Comparison of ENCODE assay signal across 1 cellular context in genomic region chr9:134335490-134336173, GRCh38.
TF ChIP-seq lines count a peak whose summit lies in the region.

No MANE protein-coding gene starts in this region.

TF ChIP-seq in HepG2, 621 proteins besides CTCF, POLR2A, EP300 and RAD21 (continues in another document):
- TF ChIP-seq ZNF766 (CRISPR knock-in tag; IDR thresholded peaks at IDR 0.05; ENCODE audit: borderline replicate concordance) (no peak), KMT2B (CRISPR knock-in tag; IDR thresholded peaks at IDR 0.05) (no peak), MEIS1 (CRISPR knock-in tag; IDR thresholded peaks at IDR 0.05; ENCODE audit: borderline replicate concordance) (peak; percentile 45; the same call in 1 of the 2 replicates), ZNF562 (CRISPR knock-in tag; IDR thresholded peaks at IDR 0.05; ENCODE audit: borderline replicate concordance) (no peak), ZNF33A (CRISPR knock-in tag; IDR thresholded peaks at IDR 0.05; ENCODE audit: borderline replicate concordance) (no peak), ZNF574 (CRISPR knock-in tag; IDR thresholded peaks at IDR 0.05) (peak; percentile 38; the same call in 1 of the 2 replicates), ZNF761 (CRISPR knock-in tag; conservative IDR thresholded peaks at IDR 0.05) (no peak), LCORL (IDR thresholded peaks at IDR 0.05) (no peak), LCORL (CRISPR knock-in tag; IDR thresholded peaks at IDR 0.05) (peak; percentile 43; the same call in 1 of the 2 replicates), TMF1 (CRISPR knock-in tag; IDR thresholded peaks at IDR 0.05; ENCODE audit: low read depth) (no peak), MYC (CRISPR knock-in tag; IDR thresholded peaks at IDR 0.05; ENCODE audit: borderline replicate concordance) (peak; percentile 34; the same call in 1 of the 2 replicates), ZBTB34 (CRISPR knock-in tag; IDR thresholded peaks at IDR 0.05) (no peak), ZFYVE20 (CRISPR knock-in tag; IDR thresholded peaks at IDR 0.05; ENCODE audit: borderline replicate concordance, low read depth) (no peak), ZSCAN22 (CRISPR knock-in tag; IDR thresholded peaks at IDR 0.05) (no peak), ARID4A (CRISPR knock-in tag; IDR thresholded peaks at IDR 0.05; ENCODE audit: borderline replicate concordance) (peak; percentile 5; the same call in 1 of the 2 replicates), NFIB (CRISPR knock-in tag; IDR thresholded peaks at IDR 0.05; ENCODE audit: borderline replicate concordance) (no peak), ZMYM3 (CRISPR knock-in tag; IDR thresholded peaks at IDR 0.05) (no peak), HNRNPL (IDR thresholded peaks at IDR 0.05; ENCODE audit: low read depth, low read length) (peak; percentile 100), ZZZ3 (CRISPR knock-in tag; IDR thresholded peaks at IDR 0.05; ENCODE audit: borderline replicate concordance) (no peak), RFXAP (CRISPR knock-in tag; IDR thresholded peaks at IDR 0.05; ENCODE audit: borderline replicate concordance) (peak; percentile 74; the same call in 1 of the 2 replicates), ZBTB14 (CRISPR knock-in tag; IDR thresholded peaks at IDR 0.05) (0 out of 2 replicates have a peak, but pooled peaks have one; percentile 43), ZMYM2 (CRISPR knock-in tag; IDR thresholded peaks at IDR 0.05) (peak; percentile 86), ZNF138 (CRISPR knock-in tag; IDR thresholded peaks at IDR 0.05; ENCODE audit: low read depth) (no peak), NR2F6 (IDR thresholded peaks at IDR 0.05) (peak; percentile 31; the same call in 1 of the 2 replicates), NR2F6 (CRISPR knock-in tag; IDR thresholded peaks at IDR 0.05) (no peak; the same call in 1 of the 2 replicates), KLF12 (CRISPR knock-in tag; IDR thresholded peaks at IDR 0.05; ENCODE audit: borderline replicate concordance) (no peak), HIC2 (CRISPR knock-in tag; IDR thresholded peaks at IDR 0.05; ENCODE audit: low read depth) (peak; percentile 99), SP2 (CRISPR knock-in tag; IDR thresholded peaks at IDR 0.05) (no peak), ZNF740 (CRISPR knock-in tag; IDR thresholded peaks at IDR 0.05) (no peak), POGK (CRISPR knock-in tag; conservative IDR thresholded peaks at IDR 0.05) (no peak), RBM39 (IDR thresholded peaks at IDR 0.05; ENCODE audit: low read depth, low read length, poor library complexity, severe bottlenecking) (no peak), PCBP1 (IDR thresholded peaks at IDR 0.05; ENCODE audit: borderline replicate concordance, low read depth, low read length) (peak; percentile 61; the same call in 1 of the 2 replicates), ZNF468 (CRISPR knock-in tag; IDR thresholded peaks at IDR 0.05) (no peak), DNMT1 (CRISPR knock-in tag; IDR thresholded peaks at IDR 0.05) (0 out of 2 replicates have a peak, but pooled peaks have one; percentile 18), DZIP1 (CRISPR knock-in tag; IDR thresholded peaks at IDR 0.05) (no peak), NR2C2 (CRISPR knock-in tag; IDR thresholded peaks at IDR 0.05; ENCODE audit: borderline replicate concordance) (peak; percentile 38; the same call in 1 of the 2 replicates), ZIK1 (CRISPR knock-in tag; IDR thresholded peaks at IDR 0.05; ENCODE audit: borderline replicate concordance, low read depth) (no peak), SKIL (CRISPR knock-in tag; IDR thresholded peaks at IDR 0.05; ENCODE audit: borderline replicate concordance) (peak; percentile 28; the same call in 1 of the 2 replicates), SNAPC5 (CRISPR knock-in tag; IDR thresholded peaks at IDR 0.05; ENCODE audit: borderline replicate concordance) (no peak), KDM6A (CRISPR knock-in tag; IDR thresholded peaks at IDR 0.05; ENCODE audit: low read depth) (peak; percentile 33; the same call in 1 of the 2 replicates), MEIS2 (CRISPR knock-in tag; IDR thresholded peaks at IDR 0.05) (0 out of 2 replicates have a peak, but pooled peaks have one; percentile 19), NCOR1 (IDR thresholded peaks at IDR 0.05; ENCODE audit: borderline replicate concordance, low read length) (peak; percentile 84), ZNF563 (CRISPR knock-in tag; IDR thresholded peaks at IDR 0.05) (no peak), HMG20B (CRISPR knock-in tag; conservative IDR thresholded peaks at IDR 0.05) (no peak), NONO (IDR thresholded peaks at IDR 0.05) (no peak), NONO (CRISPR knock-in tag; conservative IDR thresholded peaks at IDR 0.05) (peak; percentile 58; the same call in 1 of the 2 replicates)
